In the genomic region with DNA sequence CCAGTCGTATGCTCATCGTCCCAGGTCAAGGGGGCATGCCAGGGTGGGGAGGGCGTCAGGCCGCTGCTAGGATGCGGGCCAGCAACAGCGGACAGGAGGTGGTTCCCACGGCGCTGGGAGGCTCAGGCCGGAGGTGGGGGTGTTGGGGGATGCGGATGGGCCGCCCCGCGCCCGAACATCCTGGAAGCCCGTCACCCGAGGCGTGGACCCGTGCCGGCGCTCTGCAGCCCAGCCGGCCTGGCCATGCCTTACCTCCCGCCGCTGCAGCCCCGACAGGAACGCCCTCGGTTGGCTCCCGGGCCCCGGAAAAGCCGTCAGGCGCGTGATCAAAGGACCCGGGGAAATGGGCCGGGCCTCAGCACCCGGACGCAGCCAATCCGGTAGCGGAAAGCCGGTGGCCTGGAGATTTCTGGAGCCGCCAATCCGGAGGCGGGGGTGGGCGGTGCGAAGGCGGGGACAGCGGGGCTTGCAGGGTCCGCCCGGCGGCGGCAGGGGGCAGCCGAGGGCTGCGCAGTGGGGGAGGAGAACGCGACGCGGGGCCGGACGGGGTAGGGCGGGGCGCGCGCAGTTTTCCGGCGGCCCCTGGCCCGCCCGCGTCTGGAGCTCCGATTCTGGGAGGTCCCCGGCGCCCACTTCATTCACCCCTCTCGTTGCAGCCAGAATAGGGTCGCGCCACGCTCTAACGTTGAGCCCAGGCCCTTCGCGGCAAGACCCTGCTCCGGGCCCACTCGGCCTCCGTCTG, we compare ENCODE assay signal across 1 cellular context.
TF ChIP-seq lines count a peak whose summit lies in the region.

Gene SMIM29 (minus strand): TSS at position 280 of the 742 bp plus-strand sequence. CDS start 1,215 bp downstream, outside the sequence.

TF ChIP-seq in HepG2, 621 proteins besides CTCF, POLR2A, EP300 and RAD21 (continued from another document and continues in another):
- TF ChIP-seq, protein P1, sequence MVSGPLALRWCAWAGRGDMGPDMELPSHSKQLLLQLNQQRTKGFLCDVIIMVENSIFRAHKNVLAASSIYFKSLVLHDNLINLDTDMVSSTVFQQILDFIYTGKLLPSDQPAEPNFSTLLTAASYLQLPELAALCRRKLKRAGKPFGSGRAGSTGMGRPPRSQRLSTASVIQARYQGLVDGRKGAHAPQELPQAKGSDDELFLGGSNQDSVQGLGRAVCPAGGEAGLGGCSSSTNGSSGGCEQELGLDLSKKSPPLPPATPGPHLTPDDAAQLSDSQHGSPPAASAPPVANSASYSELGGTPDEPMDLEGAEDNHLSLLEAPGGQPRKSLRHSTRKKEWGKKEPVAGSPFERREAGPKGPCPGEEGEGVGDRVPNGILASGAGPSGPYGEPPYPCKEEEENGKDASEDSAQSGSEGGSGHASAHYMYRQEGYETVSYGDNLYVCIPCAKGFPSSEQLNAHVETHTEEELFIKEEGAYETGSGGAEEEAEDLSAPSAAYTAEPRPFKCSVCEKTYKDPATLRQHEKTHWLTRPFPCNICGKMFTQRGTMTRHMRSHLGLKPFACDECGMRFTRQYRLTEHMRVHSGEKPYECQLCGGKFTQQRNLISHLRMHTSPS (CRISPR knock-in tag; IDR thresholded peaks at IDR 0.05; ENCODE audit: low read depth), result no peak; the same call in 1 of the 2 replicates
- TF ChIP-seq ATM (IDR thresholded peaks at IDR 0.05; ENCODE audit: borderline replicate concordance) (no peak), PAF1 (CRISPR knock-in tag; IDR thresholded peaks at IDR 0.05) (no peak), SNAPC5 (CRISPR knock-in tag; IDR thresholded peaks at IDR 0.05; ENCODE audit: borderline replicate concordance) (no peak), ZNF839 (CRISPR knock-in tag; IDR thresholded peaks at IDR 0.05; ENCODE audit: borderline replicate concordance) (0 out of 2 replicates have a peak, but pooled peaks have one; percentile 60), ZKSCAN1 (IDR thresholded peaks at IDR 0.05; ENCODE audit: low read length) (no peak), ZNF121 (CRISPR knock-in tag; IDR thresholded peaks at IDR 0.05) (0 out of 2 replicates have a peak, but pooled peaks have one; percentile 3), ZFP62 (CRISPR knock-in tag; IDR thresholded peaks at IDR 0.05) (no peak), MAFK (conservative IDR thresholded peaks at IDR 0.05 in 1 of 2, IDR thresholded peaks at IDR 0.05 in 1 of 2; ENCODE audit: low read length in 2 of 2) (no peak), ZNF580 (CRISPR knock-in tag; IDR thresholded peaks at IDR 0.05; ENCODE audit: borderline replicate concordance, low read depth) (no peak), ZNF557 (CRISPR knock-in tag; IDR thresholded peaks at IDR 0.05) (no peak; the same call in 1 of the 2 replicates), ZBTB46 (CRISPR knock-in tag; IDR thresholded peaks at IDR 0.05; ENCODE audit: borderline replicate concordance) (0 out of 2 replicates have a peak, but pooled peaks have one; percentile 8), HMGXB4 (CRISPR knock-in tag; IDR thresholded peaks at IDR 0.05; ENCODE audit: borderline replicate concordance in 1 of 2, low read depth in 1 of 2) (peak; percentile 89 to 93), PTBP1 (IDR thresholded peaks at IDR 0.05; ENCODE audit: low read depth, low read length, poor library complexity, severe bottlenecking) (peak; percentile 75), SSRP1 (CRISPR knock-in tag; IDR thresholded peaks at IDR 0.05) (no peak), ARID2 (CRISPR knock-in tag; IDR thresholded peaks at IDR 0.05; ENCODE audit: borderline replicate concordance) (no peak), ZNF3 (CRISPR knock-in tag; IDR thresholded peaks at IDR 0.05) (no peak), FOXA1 (IDR thresholded peaks at IDR 0.05) (no peak), FOXA1 (CRISPR knock-in tag; IDR thresholded peaks at IDR 0.05) (no peak), ZMYM3 (CRISPR knock-in tag; IDR thresholded peaks at IDR 0.05) (peak; percentile 10; the same call in 1 of the 2 replicates), NFYC (CRISPR knock-in tag; IDR thresholded peaks at IDR 0.05) (peak; percentile 80), MXD4 (CRISPR knock-in tag; IDR thresholded peaks at IDR 0.05) (peak; percentile 93), ZNF720 (CRISPR knock-in tag; IDR thresholded peaks at IDR 0.05) (no peak), TSC22D2 (CRISPR knock-in tag; IDR thresholded peaks at IDR 0.05; ENCODE audit: borderline replicate concordance) (no peak), SIN3B (IDR thresholded peaks at IDR 0.05; ENCODE audit: low read length) (peak; percentile 28; the same call in 1 of the 2 replicates), ZNF678 (CRISPR knock-in tag; IDR thresholded peaks at IDR 0.05) (peak; percentile 17; the same call in 1 of the 2 replicates), ZSCAN25 (CRISPR knock-in tag; IDR thresholded peaks at IDR 0.05) (peak; percentile 28; the same call in 1 of the 2 replicates), KIAA2018 (CRISPR knock-in tag; IDR thresholded peaks at IDR 0.05; ENCODE audit: borderline replicate concordance) (no peak), ISX (CRISPR knock-in tag; conservative IDR thresholded peaks at IDR 0.05) (no peak), ZNF138 (CRISPR knock-in tag; IDR thresholded peaks at IDR 0.05; ENCODE audit: low read depth) (no peak), ZXDC (CRISPR knock-in tag; IDR thresholded peaks at IDR 0.05) (no peak; the same call in 1 of the 2 replicates)
- TF ChIP-seq, protein P2, sequence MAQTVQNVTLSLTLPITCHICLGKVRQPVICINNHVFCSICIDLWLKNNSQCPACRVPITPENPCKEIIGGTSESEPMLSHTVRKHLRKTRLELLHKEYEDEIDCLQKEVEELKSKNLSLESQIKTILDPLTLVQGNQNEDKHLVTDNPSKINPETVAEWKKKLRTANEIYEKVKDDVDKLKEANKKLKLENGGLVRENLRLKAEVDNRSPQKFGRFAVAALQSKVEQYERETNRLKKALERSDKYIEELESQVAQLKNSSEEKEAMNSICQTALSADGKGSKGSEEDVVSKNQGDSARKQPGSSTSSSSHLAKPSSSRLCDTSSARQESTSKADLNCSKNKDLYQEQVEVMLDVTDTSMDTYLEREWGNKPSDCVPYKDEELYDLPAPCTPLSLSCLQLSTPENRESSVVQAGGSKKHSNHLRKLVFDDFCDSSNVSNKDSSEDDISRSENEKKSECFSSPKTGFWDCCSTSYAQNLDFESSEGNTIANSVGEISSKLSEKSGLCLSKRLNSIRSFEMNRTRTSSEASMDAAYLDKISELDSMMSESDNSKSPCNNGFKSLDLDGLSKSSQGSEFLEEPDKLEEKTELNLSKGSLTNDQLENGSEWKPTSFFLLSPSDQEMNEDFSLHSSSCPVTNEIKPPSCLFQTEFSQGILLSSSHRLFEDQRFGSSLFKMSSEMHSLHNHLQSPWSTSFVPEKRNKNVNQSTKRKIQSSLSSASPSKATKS (CRISPR knock-in tag; IDR thresholded peaks at IDR 0.05), result no peak
- TF ChIP-seq, protein P3, sequence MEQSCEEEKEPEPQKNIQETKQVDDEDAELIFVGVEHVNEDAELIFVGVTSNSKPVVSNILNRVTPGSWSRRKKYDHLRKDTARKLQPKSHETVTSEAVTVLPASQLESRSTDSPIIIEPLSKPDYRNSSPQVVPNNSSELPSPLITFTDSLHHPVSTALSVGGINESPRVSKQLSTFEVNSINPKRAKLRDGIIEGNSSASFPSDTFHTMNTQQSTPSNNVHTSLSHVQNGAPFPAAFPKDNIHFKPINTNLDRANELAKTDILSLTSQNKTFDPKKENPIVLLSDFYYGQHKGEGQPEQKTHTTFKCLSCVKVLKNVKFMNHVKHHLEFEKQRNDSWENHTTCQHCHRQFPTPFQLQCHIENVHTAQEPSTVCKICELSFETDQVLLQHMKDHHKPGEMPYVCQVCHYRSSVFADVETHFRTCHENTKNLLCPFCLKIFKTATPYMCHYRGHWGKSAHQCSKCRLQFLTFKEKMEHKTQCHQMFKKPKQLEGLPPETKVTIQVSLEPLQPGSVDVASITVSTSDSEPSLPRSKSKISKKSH (CRISPR knock-in tag; IDR thresholded peaks at IDR 0.05; ENCODE audit: borderline replicate concordance), result no peak
